Comparison of ENCODE assay signal across 29 cellular contexts in the genomic region with DNA sequence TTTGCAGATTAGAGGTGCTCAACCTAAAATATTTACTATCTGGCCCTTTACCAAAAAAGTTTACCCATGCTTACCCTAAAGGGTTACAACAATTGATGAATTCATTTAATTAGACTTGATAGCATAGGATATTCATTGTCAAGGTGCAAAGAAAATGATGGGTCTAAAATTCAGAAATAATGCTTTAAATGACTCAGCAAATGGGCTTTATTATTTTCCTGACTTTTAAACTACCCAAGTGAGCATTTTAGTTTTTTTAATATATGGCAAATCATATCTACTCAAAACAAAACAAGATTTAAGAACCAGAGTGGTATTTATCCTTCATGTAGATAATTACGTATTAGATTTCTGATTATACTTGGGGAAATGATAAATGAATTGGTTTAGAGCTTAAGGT.
"Had no signal": no experiment of that assay in that cellular context is flagged by ENCODE, and none has a peak within 500 bp of the region (broad histone marks: within the 10 kb centered on the region; RNA-seq: fewer than 3 reads in every experiment).

No MANE protein-coding gene starts in this region.

- H3K27me3 ChIP-seq: colonic mucosa, dorsolateral prefrontal cortex, esophagus muscularis mucosa, esophagus squamous epithelium, foreskin keratinocyte, gastrocnemius medialis, gastroesophageal sphincter, heart left ventricle, heart right ventricle, hepatocyte had no signal

- H3K27ac ChIP-seq: colonic mucosa, coronary artery, dorsolateral prefrontal cortex, epithelial cell of prostate, esophagus muscularis mucosa, esophagus squamous epithelium, foreskin keratinocyte, gastrocnemius medialis, gastroesophageal sphincter, heart left ventricle, heart right ventricle, hepatocyte had no signal

- H2AFZ ChIP-seq: hepatocyte had no signal

- H3K4me3 ChIP-seq: colonic mucosa, coronary artery, dorsolateral prefrontal cortex, esophagus muscularis mucosa, esophagus squamous epithelium, gastrocnemius medialis, gastroesophageal sphincter, heart left ventricle, heart right ventricle, hepatocyte had no signal

- H3K79me2 ChIP-seq: hepatocyte had no signal

- FAIRE-seq: colon, endometrium, endothelial cell of umbilical vein, frontal cortex had no signal

- H3K4me2 ChIP-seq: hepatocyte had no signal

- H3K4me1 ChIP-seq: colonic mucosa, esophagus muscularis mucosa, esophagus squamous epithelium, gastrocnemius medialis, gastroesophageal sphincter had no signal

- H3K9me3 ChIP-seq: colonic mucosa, esophagus muscularis mucosa, esophagus squamous epithelium, gastrocnemius medialis, gastroesophageal sphincter, heart left ventricle, heart right ventricle had no signal

- ATAC-seq: effector memory CD8-positive, alpha-beta T cell; esophagus mucosa; foreskin keratinocyte; gastrocnemius medialis; gastroesophageal sphincter; heart left ventricle; heart right ventricle had no signal

- H3K36me3 ChIP-seq: colonic mucosa, esophagus muscularis mucosa, gastrocnemius medialis had no signal

- DNase-seq: colonic mucosa; cortex of kidney; dermis blood vessel endothelial cell; dorsolateral prefrontal cortex; effector CD4-positive, alpha-beta T cell; effector CD8-positive, alpha-beta T cell; effector memory CD4-positive, alpha-beta T cell; effector memory CD8-positive, alpha-beta T cell; endodermal cell; erythroblast; esophagus squamous epithelium; foreskin fibroblast; foreskin keratinocyte; foreskin melanocyte; gastrocnemius medialis; glutamatergic neuron; head of caudate nucleus; heart left ventricle; heart right ventricle had no signal
